ENCODE assay signal across 34 cellular contexts in genomic region chr2:117875786-117876185, GRCh38.
"Had no signal": no experiment of that assay in that cellular context is flagged by ENCODE, and none has a peak within 500 bp of the region (broad histone marks: within the 10 kb centered on the region; RNA-seq: fewer than 3 reads in every experiment).

No MANE protein-coding gene starts in this region.

- H3K9me3 Mint-ChIP-seq: activated CD4-positive, alpha-beta memory T cell treated with anti-CD3 and anti-CD28 coated beads for 36 hours; activated CD4-positive, alpha-beta T cell treated with anti-CD3 and anti-CD28 coated beads, Interleukin-2, amount 10 ng/mL, durations not matched to agents 7 days and 5 days; activated T-cell treated with anti-CD3 and anti-CD28 coated beads, Interleukin-2, amount 50 U/mL, for 4 hours had no signal

- H3K4me1 ChIP-seq: ascending aorta, body of pancreas, Peyer's patch had no signal

- H3K9me3 ChIP-seq: ascending aorta, body of pancreas, MG63, Peyer's patch had no signal

- FAIRE-seq: bronchial epithelial cell had no signal

- ATAC-seq: activated naive CD4-positive, alpha-beta T cell treated with anti-CD3 and anti-CD28 coated beads, Interleukin-2, amount 50 U/mL, for 72 hours; activated naive CD8-positive, alpha-beta T cell treated with anti-CD3 and anti-CD28 coated beads, Interleukin-2, amount 50 U/mL, for 24 hours; activated T-cell treated with anti-CD3 and anti-CD28 coated beads, Interleukin-2, amount 50 U/mL, for 4 hours; body of pancreas; T-cell had no signal

- H3K36me3 Mint-ChIP-seq: activated CD4-positive, alpha-beta memory T cell treated with anti-CD3 and anti-CD28 coated beads for 36 hours; T-cell had no signal

- H3K4me2 ChIP-seq: KMS-11 had no signal

- H3K4me3 ChIP-seq: ascending aorta, body of pancreas, coronary artery, MG63, Peyer's patch had no signal

- H3K9ac ChIP-seq: KMS-11 had no signal

- H3K27ac Mint-ChIP-seq: activated CD4-positive, alpha-beta memory T cell treated with anti-CD3 and anti-CD28 coated beads for 36 hours; activated CD4-positive, alpha-beta T cell treated with anti-CD3 and anti-CD28 coated beads, Interleukin-2, amount 10 ng/mL, durations not matched to agents 7 days and 5 days; activated naive CD4-positive, alpha-beta T cell treated with anti-CD3 and anti-CD28 coated beads, Interleukin-2, amount 50 U/mL, for 72 hours; activated naive CD8-positive, alpha-beta T cell treated with anti-CD3 and anti-CD28 coated beads, Interleukin-2, amount 50 U/mL, for 24 hours; T-cell had no signal

- H3K27ac ChIP-seq: ascending aorta, body of pancreas, coronary artery, KMS-11, Peyer's patch, RWPE1 had no signal

- DNase-seq: activated CD4-positive, alpha-beta memory T cell treated with anti-CD3 and anti-CD28 coated beads for 36 hours; activated CD4-positive, alpha-beta T cell treated with anti-CD3 and anti-CD28 coated beads, Interleukin-2, amount 10 ng/mL, durations not matched to agents 7 days and 5 days; activated CD4-positive, CD25-positive, alpha-beta regulatory T cell; activated CD8-positive, alpha-beta memory T cell treated with anti-CD3 and anti-CD28 coated beads for 24 hours; activated effector memory CD4-positive, alpha-beta T cell treated with anti-CD3 and anti-CD28 coated beads, Interleukin-2, amount 50 U/mL, for 16 hours; activated naive CD4-positive, alpha-beta T cell treated with Interleukin-2 at 50 U/mL for 16 hours; activated naive CD8-positive, alpha-beta T cell treated with anti-CD3 and anti-CD28 coated beads, Interleukin-2, amount 50 U/mL, for 24 hours; activated T-cell treated with anti-CD3 and anti-CD28 coated beads, Interleukin-2, amount 50 U/mL, for 4 hours; amniotic stem cell; body of pancreas; central memory CD4-positive, alpha-beta T cell; MG63; NCI-H1092 treated with DMSO at 0.1 percent for 48 hours; NCI-H1417 treated with DMSO at 0.1 percent for 48 hours; NCI-H1694; NCI-H2029; NCI-H2107; NCI-H2171 treated with DMSO at 0.1 percent for 48 hours; NCI-H345; NCI-H510A; NCI-H526 treated with DMSO at 0.1 percent for 48 hours; NCI-H82; NK-92 treated with Interleukin-12 subunit alpha and Interleukin-12 subunit beta, amount 100 ng/mL, for 24 hours; Peyer's patch; Right ventricle myocardium superior; T-cell; T-helper 2 cell; T1000 had no signal

- H3K36me3 ChIP-seq: ascending aorta, MG63, Peyer's patch had no signal

- H3K27me3 ChIP-seq: ascending aorta, body of pancreas, MG63, Peyer's patch had no signal

- H3K4me3 Mint-ChIP-seq: activated CD4-positive, alpha-beta memory T cell treated with anti-CD3 and anti-CD28 coated beads for 36 hours; activated CD4-positive, alpha-beta T cell treated with anti-CD3 and anti-CD28 coated beads, Interleukin-2, amount 10 ng/mL, durations not matched to agents 7 days and 5 days; activated naive CD8-positive, alpha-beta T cell treated with anti-CD3 and anti-CD28 coated beads, Interleukin-2, amount 50 U/mL, for 24 hours; activated T-cell treated with anti-CD3 and anti-CD28 coated beads, Interleukin-2, amount 50 U/mL, for 4 hours; T-cell had no signal

- H3K4me1 Mint-ChIP-seq: activated CD4-positive, alpha-beta T cell treated with anti-CD3 and anti-CD28 coated beads, Interleukin-2, amount 10 ng/mL, durations not matched to agents 7 days and 5 days; activated naive CD8-positive, alpha-beta T cell treated with anti-CD3 and anti-CD28 coated beads, Interleukin-2, amount 50 U/mL, for 24 hours; T-cell had no signal
